12 cellular contexts compared by ENCODE assay signal in genomic region chrX:46770817-46771163, GRCh38. TPM values are rescaled to one million over a fixed set of nuclear protein-coding genes. Genes with fewer than 3 reads are reported as not detected.
DNase-seq lines count a peak whose midpoint lies in the region; ATAC-seq and TF ChIP-seq lines count a peak whose summit lies in the region.
"Had no signal": no experiment of that assay in that cellular context is flagged by ENCODE, and none has a peak within 500 bp of the region (broad histone marks: within the 10 kb centered on the region; RNA-seq: fewer than 3 reads in every experiment).

No MANE protein-coding gene starts in this region.

- peaks cover 45% of the 10 kb centered on the region for H3K9me3 Mint-ChIP-seq in endodermal cell
- H3K9me3 Mint-ChIP-seq: stimulated activated memory B cell treated with anti-CD40 and anti-IgM and Interleukin-4, amounts not matched to agents 10 μg/mL and 1 μg/mL and 100 μg/mL, for 72 hours had no signal

- no peak for TF ChIP-seq CTCF in endodermal cell (conservative IDR thresholded peaks at IDR 0.05)
- TF ChIP-seq CTCF in thyroid gland (IDR thresholded peaks at IDR 0.05) = no peak

- intact Hi-C loops in thyroid gland (cut with DNase I) = no loop called here

- H3K4me1 Mint-ChIP-seq in endodermal cell (peaks cover 4% of the 10 kb centered on the region), T-helper 17 cell (no peaks in the 10 kb centered on the region)
- H3K4me1 Mint-ChIP-seq: stimulated activated memory B cell treated with anti-CD40 and anti-IgM and Interleukin-4, amounts not matched to agents 10 μg/mL and 1 μg/mL and 100 μg/mL, for 72 hours had no signal

- WGBS in endodermal cell (ENCODE audit: insufficient coverage in 1 of 2, insufficient read length in 1 of 2), 2 experiments = 50% methylated on average over 1 of the region's 1 CpG; no CpG with 5 or more reads in 1 of the 2 experiments
- WGBS in thyroid gland, 2 donors = 33 to 42% methylated on average over 1 of the region's 1 CpG

- H3K4me3 Mint-ChIP-seq in endodermal cell = no peak overlapping the region
- H3K4me3 Mint-ChIP-seq in T-helper 17 cell = no peak overlapping the region
- H3K4me3 Mint-ChIP-seq: stimulated activated memory B cell treated with anti-CD40 and anti-IgM and Interleukin-4, amounts not matched to agents 10 μg/mL and 1 μg/mL and 100 μg/mL, for 72 hours had no signal

- H3K27me3 Mint-ChIP-seq in endodermal cell (ENCODE audit: insufficient read depth) = no peaks in the 10 kb centered on the region
- no peaks in the 10 kb centered on the region for H3K27me3 Mint-ChIP-seq in T-helper 17 cell
- H3K27me3 Mint-ChIP-seq: stimulated activated memory B cell treated with anti-CD40 and anti-IgM and Interleukin-4, amounts not matched to agents 10 μg/mL and 1 μg/mL and 100 μg/mL, for 72 hours had no signal

- H3K36me3 Mint-ChIP-seq in endodermal cell (ENCODE audit: low read depth) (no peaks in the 10 kb centered on the region), T-helper 17 cell (ENCODE audit: low read depth) (no peaks in the 10 kb centered on the region)
- H3K36me3 Mint-ChIP-seq: stimulated activated memory B cell treated with anti-CD40 and anti-IgM and Interleukin-4, amounts not matched to agents 10 μg/mL and 1 μg/mL and 100 μg/mL, for 72 hours had no signal

- H3K4me3 ChIP-seq in endodermal cell (ENCODE audit: low read length) = no peak overlapping the region
- H3K4me3 ChIP-seq in thyroid gland (replicated peaks in 1 of 3) = no peak overlapping the region

- H3K27ac ChIP-seq in endodermal cell (ENCODE audit: low read depth, low read length) = no peak overlapping the region
- H3K27ac ChIP-seq in thyroid gland = no peak overlapping the region
- H3K27ac ChIP-seq: SK-N-MC had no signal

- H3K9ac ChIP-seq in endodermal cell (ENCODE audit: extremely low read depth, low read length, poor library complexity, severe bottlenecking) = no peak overlapping the region

- H3K27me3 ChIP-seq in endodermal cell (ENCODE audit: control insufficient read depth, insufficient read depth, low read length, poor library complexity, severe bottlenecking) (no peaks in the 10 kb centered on the region), thyroid gland (no peaks in the 10 kb centered on the region)

- H3K4me1 ChIP-seq in endodermal cell (ENCODE audit: control insufficient read depth, insufficient read depth, low read length) (no peaks in the 10 kb centered on the region), thyroid gland (no peaks in the 10 kb centered on the region)

- no peak overlapping the region for H3K27ac Mint-ChIP-seq in endodermal cell
- no peak overlapping the region for H3K27ac Mint-ChIP-seq in T-helper 17 cell
- H3K27ac Mint-ChIP-seq: stimulated activated memory B cell treated with anti-CD40 and anti-IgM and Interleukin-4, amounts not matched to agents 10 μg/mL and 1 μg/mL and 100 μg/mL, for 72 hours had no signal

- ATAC-seq in GM21528 (IDR thresholded peaks at IDR 0.05; ENCODE audit: low FRiP score, unreplicated experiment) (no peak), HG03025 (IDR thresholded peaks at IDR 0.05; ENCODE audit: low FRiP score, unreplicated experiment) (no peak), T-helper 17 cell (no peak)
- ATAC-seq: stimulated activated memory B cell treated with anti-CD40 and anti-IgM and Interleukin-4, amounts not matched to agents 10 μg/mL and 1 μg/mL and 100 μg/mL, for 72 hours had no signal

- TF ChIP-seq POLR2A in thyroid gland (IDR thresholded peaks at IDR 0.05) = no peak

- H3K9me3 ChIP-seq in endodermal cell (ENCODE audit: control insufficient read depth, low read length) = no peaks in the 10 kb centered on the region
- H3K9me3 ChIP-seq in thyroid gland = no peaks in the 10 kb centered on the region
- no peaks in the 10 kb centered on the region for H3K9me3 ChIP-seq in T-helper 17 cell (ENCODE audit: control insufficient read depth, low read length, poor library complexity, severe bottlenecking)

- DNase-seq in EL (peak; percentile 83), RKO (ENCODE audit: low spot score) (peak; percentile 88), endodermal cell (peak; percentile 22), non-pigmented ciliary epithelial cell (ENCODE audit: low read depth) (peak; percentile 78), thyroid gland (no peak), T-helper 17 cell (no peak)
- DNase-seq: NCI-H526; stimulated activated CD4-positive, alpha-beta T cell treated with anti-CD3 and anti-CD28 coated beads, Interleukin-1b, Interleukin-23, amount 100 ng/mL, for 48 hours had no signal

- H3K36me3 ChIP-seq in endodermal cell (ENCODE audit: control insufficient read depth, insufficient read depth, low read length) = no peaks in the 10 kb centered on the region
- no peaks in the 10 kb centered on the region for H3K36me3 ChIP-seq in thyroid gland

RNA-seq across cellular contexts. Expression of gene SLC9A7, which starts 11.9 kb away (rescaled TPM):
- 10 to 100 TPM; 23.7 to 25.3 TPM for total RNA-seq in endodermal cell
- 1.8 TPM for polyA plus RNA-seq in endodermal cell (2013, experiment 1 of 2)
- 2.2 TPM for polyA plus RNA-seq in endodermal cell (2013, experiment 2 of 2)
- total RNA-seq in thyroid gland = 10 to 100 TPM; 18.4 to 35.5 (median 26.3) TPM
- total RNA-seq in T-helper 17 cell = 1 to 10 TPM; 1.6 to 2.8 TPM

Comparison
In these comparisons a context has a peak if more than half of its experiments do, and no peak if none do; other contexts are left out.
1. DNase-seq: peak in EL (single experiment), RKO (single experiment), endodermal cell (single experiment) and non-pigmented ciliary epithelial cell (single experiment); none in thyroid gland (0 of 2) and T-helper 17 cell (0 of 3).
2. RNA of gene SLC9A7, which starts 11.9 kb away (total RNA-seq): 18.4 to 35.5 TPM in thyroid gland and 23.7 to 25.3 TPM in endodermal cell; 1.6 to 2.8 TPM in T-helper 17 cell; every median in the first group is over 4 times any median in the second.